In the genomic region with DNA sequence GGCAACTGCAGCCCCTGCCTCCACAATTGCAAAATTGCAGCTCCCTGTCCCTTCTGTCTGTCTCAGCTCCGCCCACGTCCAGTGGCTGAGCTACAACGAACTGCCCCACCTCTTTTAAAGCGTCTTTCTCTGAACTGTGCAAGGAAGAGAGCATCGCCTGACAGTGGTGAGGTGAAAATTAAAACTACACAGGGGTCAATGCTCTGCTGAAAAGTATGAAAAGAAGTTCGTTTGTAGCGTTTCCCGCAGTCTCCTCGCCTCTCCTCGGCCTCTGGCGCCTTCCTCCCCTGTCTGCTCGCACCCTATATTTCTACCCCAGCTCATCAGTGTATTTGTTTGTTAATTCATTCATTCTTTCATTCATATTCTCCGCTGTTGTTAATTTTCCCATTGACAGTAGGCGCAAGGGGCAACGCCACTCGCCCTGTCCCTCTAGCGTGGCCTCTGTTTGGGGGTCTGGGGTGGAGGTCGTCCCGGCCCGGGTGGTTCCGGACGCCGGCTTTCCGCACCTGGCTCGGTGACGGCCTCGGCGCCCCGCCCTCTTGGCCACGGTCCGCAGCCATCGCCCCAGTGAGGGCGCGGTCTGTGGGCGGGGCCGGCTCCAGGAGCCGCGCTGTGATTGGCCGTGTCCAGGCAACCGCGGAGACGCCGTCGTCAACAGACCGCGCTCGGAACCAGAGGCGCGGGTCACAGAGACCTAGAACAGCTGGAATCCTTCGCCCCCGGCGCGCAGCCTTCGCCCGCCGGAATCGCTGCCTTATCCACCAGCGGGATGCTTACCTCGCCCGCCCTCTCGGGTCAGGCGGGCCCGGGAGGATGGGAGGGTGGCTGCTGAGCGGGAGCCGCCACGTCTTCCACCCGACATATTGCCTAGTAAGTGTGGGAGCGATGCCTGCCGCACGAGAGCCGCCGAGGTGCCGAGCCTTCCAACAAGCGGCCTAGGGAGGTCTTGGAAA, we compare ENCODE assay signal across 8 cellular contexts. TPM values are rescaled to one million over a fixed set of nuclear protein-coding genes. Genes with fewer than 3 reads are reported as not detected.
DNase-seq lines count a peak whose midpoint lies in the region; ATAC-seq and TF ChIP-seq lines count a peak whose summit lies in the region.

A gene with protein sequence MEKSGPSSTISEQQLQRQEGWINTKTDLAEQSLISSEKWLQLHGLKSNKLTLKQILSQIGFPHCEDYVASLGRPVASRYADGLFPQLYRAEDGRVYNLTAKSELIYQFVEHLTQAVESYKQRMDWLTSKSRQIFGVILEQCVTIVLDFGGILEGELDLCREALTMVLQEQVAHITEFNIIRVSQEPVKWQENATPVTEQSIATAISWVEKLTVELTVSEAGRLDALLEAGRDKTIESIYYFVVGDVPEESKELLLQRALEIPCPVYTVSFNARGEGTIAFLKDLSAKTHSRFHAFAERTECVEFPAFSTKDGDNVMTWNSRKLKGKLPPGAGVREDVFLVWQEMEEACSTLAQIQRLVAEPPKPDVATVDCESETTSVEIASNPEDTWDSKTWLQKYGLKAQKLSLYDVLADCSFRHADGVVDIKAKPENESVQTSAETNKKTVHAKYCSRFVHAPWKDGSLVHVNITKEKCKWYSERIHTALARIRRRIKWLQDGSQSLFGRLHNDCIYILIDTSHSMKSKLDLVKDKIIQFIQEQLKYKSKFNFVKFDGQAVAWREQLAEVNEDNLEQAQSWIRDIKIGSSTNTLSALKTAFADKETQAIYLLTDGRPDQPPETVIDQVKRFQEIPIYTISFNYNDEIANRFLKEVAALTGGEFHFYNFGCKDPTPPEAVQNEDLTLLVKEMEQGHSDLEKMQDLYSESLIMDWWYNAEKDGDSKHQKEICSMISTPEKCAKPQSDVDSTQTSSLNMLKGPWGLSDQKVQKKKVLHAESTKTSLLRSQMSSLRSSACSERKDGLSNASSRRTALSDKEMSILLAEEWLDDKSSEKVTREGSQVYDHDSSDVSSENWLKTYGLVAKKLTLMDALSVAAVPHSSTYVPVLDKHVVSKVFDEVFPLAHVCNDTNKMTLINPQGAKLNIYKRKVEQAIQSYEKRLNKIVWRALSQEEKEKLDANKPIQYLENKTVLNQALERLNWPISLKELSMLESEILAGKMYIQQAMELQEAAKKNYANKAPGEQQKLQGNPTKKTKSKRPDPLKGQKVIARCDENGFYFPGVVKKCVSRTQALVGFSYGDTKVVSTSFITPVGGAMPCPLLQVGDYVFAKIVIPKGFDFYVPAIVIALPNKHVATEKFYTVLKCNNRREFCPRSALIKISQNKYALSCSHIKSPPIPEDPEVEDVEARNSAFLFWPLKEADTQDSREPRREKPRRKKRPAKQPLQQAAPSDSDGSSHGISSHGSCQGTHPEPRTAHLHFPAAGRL (N-terminal part only) (plus strand): TSS at position 677 of the 956 bp plus-strand sequence. CDS start 5,926 bp downstream, outside the sequence.

- peak; percentile 98 for ATAC-seq in GM19035 (IDR thresholded peaks at IDR 0.05; ENCODE audit: unreplicated experiment)
- ATAC-seq in HG03439 (IDR thresholded peaks at IDR 0.05; ENCODE audit: unreplicated experiment), result peak; percentile 82
- peak; percentile 76 to 81 for ATAC-seq in gastrocnemius medialis

- no peak for TF ChIP-seq CTCF in gastrocnemius medialis (IDR thresholded peaks at IDR 0.05 in 4 of 5, conservative IDR thresholded peaks at IDR 0.05 in 1 of 5)

- H3K4me3 ChIP-seq in gastrocnemius medialis, result peak within 1 kb of the TSS; percentile 56 to 63 (median 58)

- TF ChIP-seq POLR2A in gastrocnemius medialis (IDR thresholded peaks at IDR 0.05), result no peak

- intact Hi-C loops in gastrocnemius medialis (cut with DNase I; ENCODE audit: low total_unique reads), result loop anchor here (2.0 to 5.0 kb wide), 3 partner anchors 46 to 86 kb away; no protein-coding TSS in a partner anchor

- no peaks in the 10 kb centered on the region for H3K36me3 ChIP-seq in gastrocnemius medialis

- DNase-seq in CD1c-positive myeloid dendritic cell (ENCODE audit: extremely low spot score), result peak; percentile 79
- DNase-seq in NOMO-1 treated with dmso at 0.1 percent for 144 hours (lab: John Stamatoyannopoulos, UW; ENCODE audit: unreplicated experiment), result peak; percentile 21
- peak in 35 of 58 donors; percentile 4 to 60 (median 34) for DNase-seq in anterior cingulate cortex (lab: John Stamatoyannopoulos, UW)
- DNase-seq in hypothalamus (lab: John Stamatoyannopoulos, UW), result peak in 28 of 51 donors; percentile 2 to 60 (median 28)
- DNase-seq in gastrocnemius medialis, result peak; percentile 12 to 38
- no peak for DNase-seq in cortex of kidney (lab: John Stamatoyannopoulos, UW)

- H3K4me1 ChIP-seq in gastrocnemius medialis, result peaks cover 4 to 17% of the 10 kb centered on the region in 2 donors

- H3K27me3 ChIP-seq in gastrocnemius medialis, result no peaks in the 10 kb centered on the region

- no peaks in the 10 kb centered on the region for H3K9me3 ChIP-seq in gastrocnemius medialis

- in situ Hi-C loops in gastrocnemius medialis (cut with MboI; ENCODE audit: low sequenced_read_pairs in 4 of 4), result no loop called here

- peak within 1 kb of the TSS in 1 of 4 donors; percentile 30 for H3K27ac ChIP-seq in gastrocnemius medialis

RNA-seq across cellular contexts. Expression of the gene that starts here (rescaled TPM):
- not detected for total RNA-seq in gastrocnemius medialis

Comparison
In these comparisons a context has a peak if more than half of its experiments do, and no peak if none do; other contexts are left out.
1. Peak in DNase-seq, ATAC-seq and H3K4me3 ChIP-seq in gastrocnemius medialis; RNA of the gene not detected or under 1 TPM.